ENCODE assay signal across 1 cellular context in the genomic region with DNA sequence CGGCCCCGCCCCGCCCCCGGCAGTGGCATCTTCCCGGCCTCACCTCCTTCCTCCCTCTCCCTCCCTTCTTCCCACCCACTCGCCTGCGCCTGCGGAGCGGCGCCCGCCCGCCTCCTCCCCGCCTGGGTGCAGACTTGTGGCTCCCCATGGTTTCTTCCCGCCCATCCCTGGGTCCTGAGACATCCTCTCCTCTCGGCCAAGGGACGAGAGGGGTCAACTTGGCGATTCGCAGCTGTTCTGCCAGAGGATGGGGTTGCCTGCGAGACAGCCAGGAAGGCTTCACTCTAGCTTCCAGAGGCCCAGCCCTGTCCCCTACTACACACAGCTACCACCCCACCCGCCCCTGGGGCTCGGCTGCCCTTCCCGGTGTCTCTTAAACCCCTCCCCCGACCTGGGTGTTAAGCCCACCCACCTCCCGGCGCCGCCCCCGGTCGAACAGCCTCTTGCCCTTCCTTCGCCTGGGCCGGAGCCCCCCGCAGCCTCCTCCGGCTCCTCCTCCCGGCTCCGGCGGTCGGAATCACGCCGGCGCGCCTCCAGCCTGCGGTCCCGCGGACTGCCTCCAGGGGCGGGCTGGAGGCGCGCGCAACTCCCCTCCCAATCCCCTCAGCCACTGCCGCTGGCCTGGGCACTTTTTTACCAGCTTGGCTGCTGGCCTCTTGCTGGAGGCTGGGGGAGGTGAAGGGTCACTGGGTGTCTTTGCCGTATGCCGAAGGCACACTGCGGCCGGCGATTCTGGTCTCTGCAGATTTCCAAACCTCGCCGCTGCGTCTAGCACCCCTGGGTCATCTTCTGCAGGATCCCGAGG.
TF ChIP-seq lines count a peak whose summit lies in the region.

No MANE protein-coding gene starts in this region.

TF ChIP-seq in HEK293, 187 proteins besides CTCF, POLR2A, EP300 and RAD21 (continued from another document and continues in another):
- TF ChIP-seq ZNF24 (tag by site-specific recombination; IDR thresholded peaks at IDR 0.05), result no peak
- TF ChIP-seq ZNF114 (tag by site-specific recombination; IDR thresholded peaks at IDR 0.05), result no peak
- TF ChIP-seq ZNF501 (tag by site-specific recombination; IDR thresholded peaks at IDR 0.05), result peak; percentile 88
- TF ChIP-seq BCL11B (tag by site-specific recombination; IDR thresholded peaks at IDR 0.05; ENCODE audit: low read depth), result peak; percentile 37; the same call in 1 of the 2 replicates
- no peak for TF ChIP-seq ZNF202 (tag by site-specific recombination; IDR thresholded peaks at IDR 0.05; ENCODE audit: borderline replicate concordance)
- peak; percentile 31; the same call in 1 of the 2 replicates for TF ChIP-seq ZNF843 (tag by site-specific recombination; IDR thresholded peaks at IDR 0.05)
- TF ChIP-seq ZNF2 (tag by site-specific recombination; IDR thresholded peaks at IDR 0.05), result peak; percentile 97
- TF ChIP-seq ZNF324 (tag by site-specific recombination; IDR thresholded peaks at IDR 0.05), result peak; percentile 46; the same call in 1 of the 2 replicates
- peak; percentile 91 for TF ChIP-seq ZNF335 (tag by site-specific recombination; conservative IDR thresholded peaks at IDR 0.05)
- TF ChIP-seq ZNF600 (tag by site-specific recombination; IDR thresholded peaks at IDR 0.05), result peak; percentile 98
- TF ChIP-seq, protein P1, sequence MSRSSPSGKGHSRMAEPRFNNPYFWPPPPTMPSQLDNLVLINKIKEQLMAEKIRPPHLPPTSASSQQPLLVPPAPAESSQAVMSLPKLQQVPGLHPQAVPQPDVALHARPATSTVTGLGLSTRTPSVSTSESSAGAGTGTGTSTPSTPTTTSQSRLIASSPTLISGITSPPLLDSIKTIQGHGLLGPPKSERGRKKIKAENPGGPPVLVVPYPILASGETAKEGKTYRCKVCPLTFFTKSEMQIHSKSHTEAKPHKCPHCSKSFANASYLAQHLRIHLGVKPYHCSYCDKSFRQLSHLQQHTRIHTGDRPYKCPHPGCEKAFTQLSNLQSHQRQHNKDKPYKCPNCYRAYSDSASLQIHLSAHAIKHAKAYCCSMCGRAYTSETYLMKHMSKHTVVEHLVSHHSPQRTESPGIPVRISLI (tag by site-specific recombination; IDR thresholded peaks at IDR 0.05), result peak; percentile 84; the same call in 1 of the 2 replicates
- peak; percentile 3; the same call in 1 of the 2 replicates for TF ChIP-seq KLF16 (tag by site-specific recombination; IDR thresholded peaks at IDR 0.05)
- no peak for TF ChIP-seq HOXD13 (CRISPR knock-in tag; IDR thresholded peaks at IDR 0.05; ENCODE audit: borderline replicate concordance)
- TF ChIP-seq, protein P2, sequence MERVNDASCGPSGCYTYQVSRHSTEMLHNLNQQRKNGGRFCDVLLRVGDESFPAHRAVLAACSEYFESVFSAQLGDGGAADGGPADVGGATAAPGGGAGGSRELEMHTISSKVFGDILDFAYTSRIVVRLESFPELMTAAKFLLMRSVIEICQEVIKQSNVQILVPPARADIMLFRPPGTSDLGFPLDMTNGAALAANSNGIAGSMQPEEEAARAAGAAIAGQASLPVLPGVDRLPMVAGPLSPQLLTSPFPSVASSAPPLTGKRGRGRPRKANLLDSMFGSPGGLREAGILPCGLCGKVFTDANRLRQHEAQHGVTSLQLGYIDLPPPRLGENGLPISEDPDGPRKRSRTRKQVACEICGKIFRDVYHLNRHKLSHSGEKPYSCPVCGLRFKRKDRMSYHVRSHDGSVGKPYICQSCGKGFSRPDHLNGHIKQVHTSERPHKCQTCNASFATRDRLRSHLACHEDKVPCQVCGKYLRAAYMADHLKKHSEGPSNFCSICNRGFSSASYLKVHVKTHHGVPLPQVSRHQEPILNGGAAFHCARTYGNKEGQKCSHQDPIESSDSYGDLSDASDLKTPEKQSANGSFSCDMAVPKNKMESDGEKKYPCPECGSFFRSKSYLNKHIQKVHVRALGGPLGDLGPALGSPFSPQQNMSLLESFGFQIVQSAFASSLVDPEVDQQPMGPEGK (tag by site-specific recombination; IDR thresholded peaks at IDR 0.05), result peak; percentile 84
- TF ChIP-seq MYNN (tag by site-specific recombination; IDR thresholded peaks at IDR 0.05; ENCODE audit: borderline replicate concordance), result no peak
- TF ChIP-seq, protein P3, sequence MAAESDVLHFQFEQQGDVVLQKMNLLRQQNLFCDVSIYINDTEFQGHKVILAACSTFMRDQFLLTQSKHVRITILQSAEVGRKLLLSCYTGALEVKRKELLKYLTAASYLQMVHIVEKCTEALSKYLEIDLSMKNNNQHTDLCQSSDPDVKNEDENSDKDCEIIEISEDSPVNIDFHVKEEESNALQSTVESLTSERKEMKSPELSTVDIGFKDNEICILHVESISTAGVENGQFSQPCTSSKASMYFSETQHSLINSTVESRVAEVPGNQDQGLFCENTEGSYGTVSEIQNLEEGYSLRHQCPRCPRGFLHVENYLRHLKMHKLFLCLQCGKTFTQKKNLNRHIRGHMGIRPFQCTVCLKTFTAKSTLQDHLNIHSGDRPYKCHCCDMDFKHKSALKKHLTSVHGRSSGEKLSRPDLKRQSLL (tag by site-specific recombination; IDR thresholded peaks at IDR 0.05), result no peak
- TF ChIP-seq, protein P4, sequence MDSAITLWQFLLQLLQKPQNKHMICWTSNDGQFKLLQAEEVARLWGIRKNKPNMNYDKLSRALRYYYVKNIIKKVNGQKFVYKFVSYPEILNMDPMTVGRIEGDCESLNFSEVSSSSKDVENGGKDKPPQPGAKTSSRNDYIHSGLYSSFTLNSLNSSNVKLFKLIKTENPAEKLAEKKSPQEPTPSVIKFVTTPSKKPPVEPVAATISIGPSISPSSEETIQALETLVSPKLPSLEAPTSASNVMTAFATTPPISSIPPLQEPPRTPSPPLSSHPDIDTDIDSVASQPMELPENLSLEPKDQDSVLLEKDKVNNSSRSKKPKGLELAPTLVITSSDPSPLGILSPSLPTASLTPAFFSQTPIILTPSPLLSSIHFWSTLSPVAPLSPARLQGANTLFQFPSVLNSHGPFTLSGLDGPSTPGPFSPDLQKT (IDR thresholded peaks at IDR 0.05; ENCODE audit: borderline replicate concordance, low read depth, low read length), result no peak
- TF ChIP-seq ZNF585B (tag by site-specific recombination; IDR thresholded peaks at IDR 0.05), result no peak
- no peak for TF ChIP-seq ZNF624 (tag by site-specific recombination; IDR thresholded peaks at IDR 0.05)
- TF ChIP-seq ZNF354C (tag by site-specific recombination; IDR thresholded peaks at IDR 0.05; ENCODE audit: borderline replicate concordance, low read depth), result no peak
- TF ChIP-seq ZNF837 (tag by site-specific recombination; IDR thresholded peaks at IDR 0.05), result no peak
- no peak for TF ChIP-seq GFI1B (tag by site-specific recombination; IDR thresholded peaks at IDR 0.05)
- no peak for TF ChIP-seq ZNF776 (tag by site-specific recombination; IDR thresholded peaks at IDR 0.05; ENCODE audit: borderline replicate concordance)
- TF ChIP-seq, protein P5, sequence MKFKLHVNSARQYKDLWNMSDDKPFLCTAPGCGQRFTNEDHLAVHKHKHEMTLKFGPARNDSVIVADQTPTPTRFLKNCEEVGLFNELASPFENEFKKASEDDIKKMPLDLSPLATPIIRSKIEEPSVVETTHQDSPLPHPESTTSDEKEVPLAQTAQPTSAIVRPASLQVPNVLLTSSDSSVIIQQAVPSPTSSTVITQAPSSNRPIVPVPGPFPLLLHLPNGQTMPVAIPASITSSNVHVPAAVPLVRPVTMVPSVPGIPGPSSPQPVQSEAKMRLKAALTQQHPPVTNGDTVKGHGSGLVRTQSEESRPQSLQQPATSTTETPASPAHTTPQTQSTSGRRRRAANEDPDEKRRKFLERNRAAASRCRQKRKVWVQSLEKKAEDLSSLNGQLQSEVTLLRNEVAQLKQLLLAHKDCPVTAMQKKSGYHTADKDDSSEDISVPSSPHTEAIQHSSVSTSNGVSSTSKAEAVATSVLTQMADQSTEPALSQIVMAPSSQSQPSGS (tag by site-specific recombination; IDR thresholded peaks at IDR 0.05; ENCODE audit: low read depth), result no peak
- TF ChIP-seq, protein P6, sequence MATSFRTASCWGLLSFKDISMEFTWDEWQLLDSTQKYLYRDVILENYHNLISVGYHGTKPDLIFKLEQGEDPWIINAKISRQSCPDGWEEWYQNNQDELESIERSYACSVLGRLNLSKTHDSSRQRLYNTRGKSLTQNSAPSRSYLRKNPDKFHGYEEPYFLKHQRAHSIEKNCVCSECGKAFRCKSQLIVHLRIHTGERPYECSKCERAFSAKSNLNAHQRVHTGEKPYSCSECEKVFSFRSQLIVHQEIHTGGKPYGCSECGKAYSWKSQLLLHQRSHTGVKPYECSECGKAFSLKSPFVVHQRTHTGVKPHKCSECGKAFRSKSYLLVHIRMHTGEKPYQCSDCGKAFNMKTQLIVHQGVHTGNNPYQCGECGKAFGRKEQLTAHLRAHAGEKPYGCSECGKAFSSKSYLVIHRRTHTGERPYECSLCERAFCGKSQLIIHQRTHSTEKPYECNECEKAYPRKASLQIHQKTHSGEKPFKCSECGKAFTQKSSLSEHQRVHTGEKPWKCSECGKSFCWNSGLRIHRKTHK (tag by site-specific recombination; IDR thresholded peaks at IDR 0.05), result no peak
- peak; percentile 73; the same call in 1 of the 2 replicates for TF ChIP-seq BCL11A (tag by site-specific recombination; IDR thresholded peaks at IDR 0.05; ENCODE audit: low read depth)
- peak; percentile 96 for TF ChIP-seq GLIS2 (tag by site-specific recombination; IDR thresholded peaks at IDR 0.05)
- TF ChIP-seq, protein P7, sequence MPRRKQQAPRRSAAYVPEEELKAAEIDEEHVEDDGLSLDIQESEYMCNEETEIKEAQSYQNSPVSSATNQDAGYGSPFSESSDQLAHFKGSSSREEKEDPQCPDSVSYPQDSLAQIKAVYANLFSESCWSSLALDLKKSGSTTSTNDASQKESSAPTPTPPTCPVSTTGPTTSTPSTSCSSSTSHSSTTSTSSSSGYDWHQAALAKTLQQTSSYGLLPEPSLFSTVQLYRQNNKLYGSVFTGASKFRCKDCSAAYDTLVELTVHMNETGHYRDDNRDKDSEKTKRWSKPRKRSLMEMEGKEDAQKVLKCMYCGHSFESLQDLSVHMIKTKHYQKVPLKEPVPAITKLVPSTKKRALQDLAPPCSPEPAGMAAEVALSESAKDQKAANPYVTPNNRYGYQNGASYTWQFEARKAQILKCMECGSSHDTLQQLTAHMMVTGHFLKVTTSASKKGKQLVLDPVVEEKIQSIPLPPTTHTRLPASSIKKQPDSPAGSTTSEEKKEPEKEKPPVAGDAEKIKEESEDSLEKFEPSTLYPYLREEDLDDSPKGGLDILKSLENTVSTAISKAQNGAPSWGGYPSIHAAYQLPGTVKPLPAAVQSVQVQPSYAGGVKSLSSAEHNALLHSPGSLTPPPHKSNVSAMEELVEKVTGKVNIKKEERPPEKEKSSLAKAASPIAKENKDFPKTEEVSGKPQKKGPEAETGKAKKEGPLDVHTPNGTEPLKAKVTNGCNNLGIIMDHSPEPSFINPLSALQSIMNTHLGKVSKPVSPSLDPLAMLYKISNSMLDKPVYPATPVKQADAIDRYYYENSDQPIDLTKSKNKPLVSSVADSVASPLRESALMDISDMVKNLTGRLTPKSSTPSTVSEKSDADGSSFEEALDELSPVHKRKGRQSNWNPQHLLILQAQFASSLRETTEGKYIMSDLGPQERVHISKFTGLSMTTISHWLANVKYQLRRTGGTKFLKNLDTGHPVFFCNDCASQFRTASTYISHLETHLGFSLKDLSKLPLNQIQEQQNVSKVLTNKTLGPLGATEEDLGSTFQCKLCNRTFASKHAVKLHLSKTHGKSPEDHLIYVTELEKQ (tag by site-specific recombination; IDR thresholded peaks at IDR 0.05; ENCODE audit: borderline replicate concordance), result no peak
- no peak for TF ChIP-seq GLI4 (tag by site-specific recombination; IDR thresholded peaks at IDR 0.05)
- TF ChIP-seq ZFP37 (tag by site-specific recombination; IDR thresholded peaks at IDR 0.05), result 0 out of 2 replicates have a peak, but pooled peaks have one; percentile 17
- no peak for TF ChIP-seq ZNF514 (tag by site-specific recombination; IDR thresholded peaks at IDR 0.05)
- TF ChIP-seq KLF8 (tag by site-specific recombination; IDR thresholded peaks at IDR 0.05), result peak; percentile 89
- peak; percentile 35; the same call in 1 of the 2 replicates for TF ChIP-seq OSR2 (tag by site-specific recombination; IDR thresholded peaks at IDR 0.05)
- TF ChIP-seq, protein P8, sequence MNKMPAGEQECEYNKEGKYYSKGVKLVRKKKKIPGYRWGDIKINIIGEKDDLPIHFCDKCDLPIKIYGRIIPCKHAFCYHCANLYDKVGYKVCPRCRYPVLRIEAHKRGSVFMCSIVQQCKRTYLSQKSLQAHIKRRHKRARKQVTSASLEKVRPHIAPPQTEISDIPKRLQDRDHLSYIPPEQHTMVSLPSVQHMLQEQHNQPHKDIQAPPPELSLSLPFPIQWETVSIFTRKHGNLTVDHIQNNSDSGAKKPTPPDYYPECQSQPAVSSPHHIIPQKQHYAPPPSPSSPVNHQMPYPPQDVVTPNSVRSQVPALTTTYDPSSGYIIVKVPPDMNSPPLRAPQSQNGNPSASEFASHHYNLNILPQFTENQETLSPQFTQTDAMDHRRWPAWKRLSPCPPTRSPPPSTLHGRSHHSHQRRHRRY (tag by site-specific recombination; IDR thresholded peaks at IDR 0.05), result no peak
- no peak for TF ChIP-seq ZNF416 (tag by site-specific recombination; IDR thresholded peaks at IDR 0.05)
- no peak for TF ChIP-seq ZBTB1 (tag by site-specific recombination; IDR thresholded peaks at IDR 0.05)
- no peak for TF ChIP-seq KLF10 (tag by site-specific recombination; IDR thresholded peaks at IDR 0.05)
- TF ChIP-seq, protein P9, sequence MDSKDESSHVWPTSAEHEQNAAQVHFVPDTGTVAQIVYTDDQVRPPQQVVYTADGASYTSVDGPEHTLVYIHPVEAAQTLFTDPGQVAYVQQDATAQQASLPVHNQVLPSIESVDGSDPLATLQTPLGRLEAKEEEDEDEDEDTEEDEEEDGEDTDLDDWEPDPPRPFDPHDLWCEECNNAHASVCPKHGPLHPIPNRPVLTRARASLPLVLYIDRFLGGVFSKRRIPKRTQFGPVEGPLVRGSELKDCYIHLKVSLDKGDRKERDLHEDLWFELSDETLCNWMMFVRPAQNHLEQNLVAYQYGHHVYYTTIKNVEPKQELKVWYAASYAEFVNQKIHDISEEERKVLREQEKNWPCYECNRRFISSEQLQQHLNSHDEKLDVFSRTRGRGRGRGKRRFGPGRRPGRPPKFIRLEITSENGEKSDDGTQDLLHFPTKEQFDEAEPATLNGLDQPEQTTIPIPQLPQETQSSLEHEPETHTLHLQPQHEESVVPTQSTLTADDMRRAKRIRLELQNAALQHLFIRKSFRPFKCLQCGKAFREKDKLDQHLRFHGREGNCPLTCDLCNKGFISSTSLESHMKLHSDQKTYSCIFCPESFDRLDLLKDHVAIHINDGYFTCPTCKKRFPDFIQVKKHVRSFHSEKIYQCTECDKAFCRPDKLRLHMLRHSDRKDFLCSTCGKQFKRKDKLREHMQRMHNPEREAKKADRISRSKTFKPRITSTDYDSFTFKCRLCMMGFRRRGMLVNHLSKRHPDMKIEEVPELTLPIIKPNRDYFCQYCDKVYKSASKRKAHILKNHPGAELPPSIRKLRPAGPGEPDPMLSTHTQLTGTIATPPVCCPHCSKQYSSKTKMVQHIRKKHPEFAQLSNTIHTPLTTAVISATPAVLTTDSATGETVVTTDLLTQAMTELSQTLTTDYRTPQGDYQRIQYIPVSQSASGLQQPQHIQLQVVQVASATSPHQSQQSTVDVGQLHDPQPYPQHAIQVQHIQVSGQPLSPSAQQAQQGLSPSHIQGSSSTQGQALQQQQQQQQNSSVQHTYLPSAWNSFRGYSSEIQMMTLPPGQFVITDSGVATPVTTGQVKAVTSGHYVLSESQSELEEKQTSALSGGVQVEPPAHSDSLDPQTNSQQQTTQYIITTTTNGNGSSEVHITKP (tag by site-specific recombination; IDR thresholded peaks at IDR 0.05), result peak; percentile 83
- peak; percentile 44 for TF ChIP-seq ZNF76 (tag by site-specific recombination; IDR thresholded peaks at IDR 0.05; ENCODE audit: borderline replicate concordance, low read depth)
- TF ChIP-seq ZNF112 (tag by site-specific recombination; IDR thresholded peaks at IDR 0.05), result no peak
- peak; percentile 82 for TF ChIP-seq EGR2 (tag by site-specific recombination; IDR thresholded peaks at IDR 0.05; ENCODE audit: low read depth)
